In genomic region chr12:40226652-40227051, GRCh38 we compare ENCODE assay signal across 8 cellular contexts. TPM values are rescaled to one million over a fixed set of nuclear protein-coding genes. Genes with fewer than 3 reads are reported as not detected.
DNase-seq lines count a peak whose midpoint lies in the region; ATAC-seq lines count a peak whose summit lies in the region.

No MANE protein-coding gene starts in this region.

- H3K36me3 ChIP-seq in duodenal mucosa (ENCODE audit: control insufficient read depth in 1 of 2, insufficient read depth in 2 of 2, low read length in 2 of 2): no peaks in the 10 kb centered on the region

- DNase-seq in GM04504 (ENCODE audit: low read depth) (peak; percentile 60), LHCN-M2 (ENCODE audit: low read depth) (peak; percentile 67), pons (ENCODE audit: low spot score) (peak; percentile 59), NCI-H2029 treated with DMSO at 0.1 percent for 48 hours (lab: John Stamatoyannopoulos, UW) (no peak), SKM-1 treated with dmso at 0.1 percent for 144 hours (lab: John Stamatoyannopoulos, UW; ENCODE audit: unreplicated experiment) (no peak), NCI-H345 (lab: John Stamatoyannopoulos, UW) (no peak)

- H3K9ac ChIP-seq in duodenal mucosa (ENCODE audit: low read depth in 1 of 2, low read length in 2 of 2): no peak overlapping the region

- peak overlapping the region in 1 of 2 donors; percentile 71 for H3K4me3 ChIP-seq in duodenal mucosa (ENCODE audit: low read depth in 1 of 2, low read length in 2 of 2)

- H3K9me3 ChIP-seq in duodenal mucosa (ENCODE audit: control insufficient read depth in 1 of 2, low read length in 2 of 2): no peaks in the 10 kb centered on the region

- H3K4me1 ChIP-seq in duodenal mucosa (ENCODE audit: control insufficient read depth in 1 of 2, insufficient read depth in 2 of 2, low read length in 2 of 2): peaks cover 0 to 4% of the 10 kb centered on the region in 2 donors

- ATAC-seq in activated CD4-positive, CD25-positive, alpha-beta regulatory T cell treated with anti-CD3 and anti-CD28 coated beads, Interleukin-2, amount 50 U/mL, for 24 hours: no peak

- peak overlapping the region; percentile 24 for H3K27ac ChIP-seq in duodenal mucosa (ENCODE audit: low read depth, low read length)

- H3K27me3 ChIP-seq in duodenal mucosa (ENCODE audit: control insufficient read depth in 1 of 2, insufficient read depth in 2 of 2, low read length in 2 of 2): peaks cover 2 to 4% of the 10 kb centered on the region in 2 donors

RNA-seq across cellular contexts. Expression of gene LRRK2, which starts 1.9 kb away (rescaled TPM):
- 1.4 TPM in 2 replicates for total RNA-seq in LHCN-M2 (2014; rRNA removed)
- 0.07 TPM for polyA plus RNA-seq in LHCN-M2 (2012)

Comparison
In these comparisons a context has a peak if more than half of its experiments do, and no peak if none do; other contexts are left out.
1. DNase-seq: peak in GM04504 (single experiment), LHCN-M2 (single experiment) and pons (single experiment); none in NCI-H2029 treated with DMSO at 0.1 percent for 48 hours (single experiment), SKM-1 treated with dmso at 0.1 percent for 144 hours (single experiment) and NCI-H345 (single experiment).